ENCODE assay signal across 21 cellular contexts in the genomic region with DNA sequence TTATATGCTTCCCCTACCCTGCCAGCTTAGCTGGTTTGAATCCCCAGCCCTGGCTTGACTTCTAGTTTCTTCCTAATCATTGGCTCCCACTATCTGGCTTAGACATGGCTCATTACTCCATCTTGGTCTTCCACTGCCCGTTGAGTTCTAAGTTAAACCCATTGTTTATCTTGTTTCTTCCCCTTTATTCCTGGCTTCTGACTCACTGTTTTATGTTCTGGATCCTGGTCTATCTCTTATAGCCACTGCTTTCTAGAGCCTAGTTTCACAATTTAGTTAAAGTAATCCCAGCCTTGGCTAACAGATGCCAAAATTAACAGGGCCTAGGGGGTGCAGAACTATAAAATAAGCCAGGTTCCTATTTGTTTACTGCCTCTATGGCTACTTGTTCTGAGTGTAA.
A peak's percentile ranks its signal among the peaks of the same experiment; 100 is the strongest.
DNase-seq lines count a peak whose midpoint lies in the region; ATAC-seq and TF ChIP-seq lines count a peak whose summit lies in the region.
"Had no signal": no experiment of that assay in that cellular context is flagged by ENCODE, and none has a peak within 500 bp of the region (broad histone marks: within the 10 kb centered on the region; RNA-seq: fewer than 3 reads in every experiment).

No MANE protein-coding gene starts in this region.

- peaks cover 30% of the 10 kb centered on the region for H3K9me3 Mint-ChIP-seq in endodermal cell
- H3K9me3 Mint-ChIP-seq: CD8-positive, alpha-beta memory T cell had no signal

- H3K79me2 ChIP-seq in GM23248 (ENCODE audit: insufficient read depth) = no peaks in the 10 kb centered on the region

- H3F3A ChIP-seq in GM23248 (ENCODE audit: insufficient read depth) = peaks cover 5% of the 10 kb centered on the region; the same call in 1 of the 2 replicates

- H3K36me3 Mint-ChIP-seq in endodermal cell (ENCODE audit: low read depth) (peaks cover 4% of the 10 kb centered on the region), T-helper 17 cell (ENCODE audit: low read depth) (peaks cover 3% of the 10 kb centered on the region)

- TF ChIP-seq CTCF in fibroblast of mammary gland (conservative IDR thresholded peaks at IDR 0.05; ENCODE audit: control insufficient read depth, insufficient read depth, low read depth, low read length) = no peak
- no peak for TF ChIP-seq CTCF in endodermal cell (conservative IDR thresholded peaks at IDR 0.05)

- no peaks in the 10 kb centered on the region for H3K36me3 ChIP-seq in GM23248 (ENCODE audit: low read depth)
- H3K36me3 ChIP-seq in adipocyte (ENCODE audit: control insufficient read depth, insufficient read depth, low read length, severe bottlenecking) = no peaks in the 10 kb centered on the region
- no peaks in the 10 kb centered on the region for H3K36me3 ChIP-seq in endodermal cell (ENCODE audit: control insufficient read depth, insufficient read depth, low read length)

- H3K4me1 ChIP-seq in GM23248 (ENCODE audit: insufficient read depth) (peaks cover 7% of the 10 kb centered on the region), adipocyte (ENCODE audit: control insufficient read depth, insufficient read depth, low read length) (peaks cover 15% of the 10 kb centered on the region), endodermal cell (ENCODE audit: control insufficient read depth, insufficient read depth, low read length) (no peaks in the 10 kb centered on the region)
- H3K4me1 ChIP-seq: BLaER1 treated with 17β-estradiol and CSF1 and Interleukin-3, amounts not matched to agents 10 nM and 100 nM had no signal

- H3K4me3 Mint-ChIP-seq in endodermal cell (no peak overlapping the region), T-helper 17 cell (no peak overlapping the region)
- H3K4me3 Mint-ChIP-seq: CD8-positive, alpha-beta memory T cell had no signal

- H2AFZ ChIP-seq in GM23248 = no peak overlapping the region

- DNase-seq in GM23248 (peak; percentile 4), adipocyte (ENCODE audit: low read depth) (peak; percentile 22), fibroblast of mammary gland (ENCODE audit: low read depth) (peak; percentile 18), renal cortical epithelial cell (ENCODE audit: low read depth) (peak; percentile 4), endodermal cell (no peak), T-helper 17 cell (no peak), left lobe of liver (ENCODE audit: low spot score) (no peak)
- DNase-seq: CD8-positive, alpha-beta memory T cell; DND-41; GDM1; MM.1S; NCI-H1105 treated with DMSO at 0.1 percent for 48 hours; NCI-H1694 treated with DMSO at 0.1 percent for 48 hours; NCI-H2171; NCI-H446 treated with DMSO at 0.1 percent for 48 hours; NCI-H774; RPMI8226; SIG-M5 had no signal

- H3K27me3 ChIP-seq in GM23248 (replicated peaks; ENCODE audit: insufficient read depth) = no peaks in the 10 kb centered on the region
- H3K27me3 ChIP-seq in adipocyte (replicated peaks; ENCODE audit: control insufficient read depth, insufficient read depth, low read length) = peaks cover 3% of the 10 kb centered on the region
- H3K27me3 ChIP-seq in endodermal cell (ENCODE audit: control insufficient read depth, insufficient read depth, low read length, poor library complexity, severe bottlenecking) = no peaks in the 10 kb centered on the region
- H3K27me3 ChIP-seq: BLaER1 treated with 17β-estradiol and CSF1 and Interleukin-3, amounts not matched to agents 10 nM and 100 nM had no signal

- H3K9me3 ChIP-seq in GM23248 (ENCODE audit: low read depth) (no peaks in the 10 kb centered on the region), adipocyte (ENCODE audit: control insufficient read depth, low read length) (peaks cover 6% of the 10 kb centered on the region), endodermal cell (ENCODE audit: control insufficient read depth, low read length) (no peaks in the 10 kb centered on the region), T-helper 17 cell (ENCODE audit: control insufficient read depth, low read length, poor library complexity, severe bottlenecking) (no peaks in the 10 kb centered on the region)

- H3K27me3 Mint-ChIP-seq in endodermal cell (ENCODE audit: insufficient read depth) (no peaks in the 10 kb centered on the region), T-helper 17 cell (no peaks in the 10 kb centered on the region)

- H3K4me1 Mint-ChIP-seq in endodermal cell = no peaks in the 10 kb centered on the region
- H3K4me1 Mint-ChIP-seq in T-helper 17 cell = peaks cover 2% of the 10 kb centered on the region
- H3K4me1 Mint-ChIP-seq: CD8-positive, alpha-beta memory T cell had no signal

- WGBS in GM23248 (ENCODE audit: low coverage in 1 of 2, low lambda C conversion rate in 2 of 2, missing lambda C conversion rate in 2 of 2), 2 experiments = 10 to 16% methylated on average over 1 of the region's 1 CpG
- 85% methylated on average over 1 of the region's 1 CpG; no CpG with 5 or more reads in 1 of the 2 experiments for WGBS in endodermal cell (ENCODE audit: insufficient coverage in 1 of 2, insufficient read length in 1 of 2), 2 experiments

- in situ Hi-C loops in GM23248 (cut with MboI) = no loop called here

- no peak overlapping the region for H3K4me2 ChIP-seq in GM23248 (ENCODE audit: unreplicated experiment)
- H3K4me2 ChIP-seq: BLaER1 treated with 17β-estradiol and CSF1 and Interleukin-3, amounts not matched to agents 10 nM and 100 nM had no signal

- H3K9ac ChIP-seq in GM23248 = no peak overlapping the region
- H3K9ac ChIP-seq in adipocyte (ENCODE audit: low read length) = no peak overlapping the region
- H3K9ac ChIP-seq in endodermal cell (ENCODE audit: extremely low read depth, low read length, poor library complexity, severe bottlenecking) = no peak overlapping the region
- H3K9ac ChIP-seq: BLaER1 treated with 17β-estradiol and CSF1 and Interleukin-3, amounts not matched to agents 10 nM and 100 nM had no signal

- H3K4me3 ChIP-seq in GM23248 = no peak overlapping the region
- no peak overlapping the region for H3K4me3 ChIP-seq in adipocyte (ENCODE audit: low read length)
- H3K4me3 ChIP-seq in fibroblast of mammary gland (ENCODE audit: control insufficient read depth, low read depth, low read length) = no peak overlapping the region
- H3K4me3 ChIP-seq in endodermal cell (ENCODE audit: low read length) = no peak overlapping the region
- H3K4me3 ChIP-seq: BLaER1 treated with 17β-estradiol and CSF1 and Interleukin-3, amounts not matched to agents 10 nM and 100 nM; GM12878 had no signal

- H3K27ac Mint-ChIP-seq in endodermal cell = no peak overlapping the region
- H3K27ac Mint-ChIP-seq in T-helper 17 cell = no peak overlapping the region

- H3K27ac ChIP-seq in GM23248 (no peak overlapping the region), endodermal cell (ENCODE audit: low read depth, low read length) (no peak overlapping the region)
- H3K27ac ChIP-seq: BLaER1 treated with 17β-estradiol and CSF1 and Interleukin-3, amounts not matched to agents 10 nM and 100 nM had no signal

- H4K20me1 ChIP-seq in GM23248 (ENCODE audit: insufficient read depth) = no peaks in the 10 kb centered on the region
- H4K20me1 ChIP-seq: BLaER1 treated with 17β-estradiol and CSF1 and Interleukin-3, amounts not matched to agents 10 nM and 100 nM had no signal

- ATAC-seq in T-helper 17 cell = no peak
- no peak for ATAC-seq in GM19351 (IDR thresholded peaks at IDR 0.05; ENCODE audit: unreplicated experiment)
- ATAC-seq in left lobe of liver = no peak
- ATAC-seq: GM12878 had no signal

- H3K9me2 ChIP-seq in GM23248 (ENCODE audit: insufficient read depth) = no peaks in the 10 kb centered on the region

Comparison
In these comparisons a context has a peak if more than half of its experiments do, and no peak if none do; other contexts are left out.
1. DNase-seq: peak in GM23248 (single experiment), adipocyte (single experiment), fibroblast of mammary gland (single experiment) and renal cortical epithelial cell (single experiment); none in endodermal cell (single experiment), T-helper 17 cell (0 of 3) and left lobe of liver (single experiment).